ENCODE assay signal across 1 cellular context in the genomic region with DNA sequence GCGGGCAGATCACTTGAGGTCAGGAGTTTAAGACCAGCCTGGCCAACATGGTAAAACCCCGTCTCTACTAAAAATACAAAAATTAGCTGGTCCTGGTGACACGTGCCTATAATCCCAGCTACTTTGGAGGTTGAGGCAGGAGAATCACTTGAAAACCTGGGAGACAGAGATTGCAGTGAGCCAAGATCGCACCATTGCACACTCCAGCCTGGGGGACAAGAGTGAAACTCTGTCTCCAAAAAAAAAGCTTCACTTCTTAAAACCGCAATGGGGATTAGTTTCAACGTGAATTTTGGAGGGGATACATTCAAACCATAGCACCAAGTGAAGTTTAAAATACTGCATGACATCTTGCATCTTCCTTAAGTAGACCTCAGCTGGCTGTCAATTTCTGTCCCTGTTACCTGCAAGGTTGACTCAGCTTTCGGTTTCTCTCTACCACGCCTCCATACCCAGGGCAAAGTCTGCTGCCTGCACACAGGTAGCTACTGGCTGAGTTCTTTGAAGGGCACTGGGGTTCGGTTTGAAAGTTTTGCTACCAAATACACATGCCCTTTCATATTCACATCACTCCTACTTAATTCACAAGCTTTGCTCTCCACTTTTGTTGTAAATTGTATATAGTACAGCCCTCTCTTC.
TF ChIP-seq lines count a peak whose summit lies in the region.

No MANE protein-coding gene starts in this region.

TF ChIP-seq in GM23338, 12 proteins besides CTCF, POLR2A, EP300 and RAD21 (continued from another document):
- no peak for TF ChIP-seq EZH2phosphoT487 (IDR thresholded peaks at IDR 0.05; ENCODE audit: unreplicated experiment)
- TF ChIP-seq NANOG (IDR thresholded peaks at IDR 0.05; ENCODE audit: borderline replicate concordance) = no peak
